ENCODE assay signal across 22 cellular contexts in genomic region chr17:30571921-30572320, GRCh38.
A peak's percentile ranks its signal among the peaks of the same experiment; 100 is the strongest.
DNase-seq lines count a peak whose midpoint lies in the region; ATAC-seq and TF ChIP-seq lines count a peak whose summit lies in the region.
"Had no signal": no experiment of that assay in that cellular context is flagged by ENCODE, and none has a peak within 500 bp of the region (broad histone marks: within the 10 kb centered on the region; RNA-seq: fewer than 3 reads in every experiment).

No MANE protein-coding gene starts in this region.

- TF ChIP-seq CTCF in spleen (IDR thresholded peaks at IDR 0.05 in 8 of 11, conservative IDR thresholded peaks at IDR 0.05 in 3 of 11), result no peak
- TF ChIP-seq CTCF in body of pancreas (IDR thresholded peaks at IDR 0.05), result no peak

- no peak overlapping the region for H3K27ac ChIP-seq in spleen
- no peak overlapping the region for H3K27ac ChIP-seq in body of pancreas
- H3K27ac ChIP-seq: A549; BLaER1 treated with 17β-estradiol and CSF1 and Interleukin-3, amounts not matched to agents 10 nM and 100 nM had no signal

- intact Hi-C loops in posterior vena cava (cut with DNase I), result no loop called here
- intact Hi-C loops in spleen (cut with DNase I; ENCODE audit: low total_unique reads), result no loop called here
- intact Hi-C loops in body of pancreas (cut with DNase I), result no loop called here

- H3K4me3 ChIP-seq in spleen (no peak overlapping the region), body of pancreas (no peak overlapping the region)
- H3K4me3 ChIP-seq: A549; BLaER1 treated with 17β-estradiol and CSF1 and Interleukin-3, amounts not matched to agents 10 nM and 100 nM; GM12878; GM23338 had no signal

- ATAC-seq in body of pancreas, result no peak
- ATAC-seq: A549, GM12878, GM23338, HCT116 had no signal

- H3K27me3 ChIP-seq in spleen (replicated peaks in 1 of 7) (no peaks in the 10 kb centered on the region), body of pancreas (no peaks in the 10 kb centered on the region)
- H3K27me3 ChIP-seq: BE2C; BLaER1 treated with 17β-estradiol and CSF1 and Interleukin-3, amounts not matched to agents 10 nM and 100 nM had no signal

- H3K9me3 ChIP-seq in spleen (no peaks in the 10 kb centered on the region), body of pancreas (no peaks in the 10 kb centered on the region)
- H3K9me3 ChIP-seq: A549; BE2C; BLaER1 treated with 17β-estradiol and CSF1 and Interleukin-3, amounts not matched to agents 10 nM and 100 nM had no signal

- TF ChIP-seq POLR2A in spleen (IDR thresholded peaks at IDR 0.05) (no peak), body of pancreas (IDR thresholded peaks at IDR 0.05) (no peak)

- H3K36me3 ChIP-seq in spleen (no peaks in the 10 kb centered on the region), body of pancreas (replicated peaks in 1 of 2; ENCODE audit: insufficient read depth in 1 of 2, low read depth in 2 of 2) (no peaks in the 10 kb centered on the region)
- H3K36me3 ChIP-seq: BE2C; BLaER1 treated with 17β-estradiol and CSF1 and Interleukin-3, amounts not matched to agents 10 nM and 100 nM had no signal

- peak; percentile 49 for DNase-seq in activated effector memory CD4-positive, alpha-beta T cell treated with anti-CD3 and anti-CD28 coated beads, Interleukin-2, amount 50 U/mL, for 16 hours
- no peak for DNase-seq in activated effector memory CD4-positive, alpha-beta T cell treated with Interleukin-2 at 50 U/mL for 16 hours
- peak; percentile 82 for DNase-seq in mesenteric fat pad (ENCODE audit: low spot score)
- peak; percentile 49 for DNase-seq in posterior vena cava (ENCODE audit: low spot score)
- DNase-seq in spleen, result no peak
- DNase-seq in NCI-H82 (lab: John Stamatoyannopoulos, UW), result no peak
- DNase-seq in body of pancreas, result no peak
- DNase-seq: 8988T; ACHN; AML-193; BE2C; CD4-positive, alpha-beta T cell; CD8-positive, alpha-beta memory T cell; DMS 273 treated with DMSO at 0.1 percent for 48 hours; DMS79; EL; GDM1 had no signal

- H3K4me1 ChIP-seq in spleen (no peaks in the 10 kb centered on the region), body of pancreas (no peaks in the 10 kb centered on the region)
- H3K4me1 ChIP-seq: A549, BE2C had no signal

- WGBS in spleen, 5 donors, result 75 to 92% (median 85%) methylated on average over 7 of the region's 7 CpGs
- 55 to 70% methylated on average over 3 to 7 of the region's 7 CpGs for WGBS in body of pancreas, 2 donors

Comparison
In these comparisons a context has a peak if more than half of its experiments do, and no peak if none do; other contexts are left out.
1. DNase-seq: peak in activated effector memory CD4-positive, alpha-beta T cell treated with anti-CD3 and anti-CD28 coated beads, Interleukin-2, amount 50 U/mL, for 16 hours (single experiment), mesenteric fat pad (single experiment) and posterior vena cava (single experiment); none in activated effector memory CD4-positive, alpha-beta T cell treated with Interleukin-2 at 50 U/mL for 16 hours (single experiment), spleen (single experiment), NCI-H82 (single experiment) and body of pancreas (0 of 4).